In genomic region chr19:43662487-43662886, GRCh38 we compare ENCODE assay signal across 9 cellular contexts. TPM values are rescaled to one million over a fixed set of nuclear protein-coding genes. Genes with fewer than 3 reads are reported as not detected.
DNase-seq lines count a peak whose midpoint lies in the region; FAIRE-seq and TF ChIP-seq lines count a peak whose summit lies in the region.
"Had no signal": no experiment of that assay in that cellular context is flagged by ENCODE, and none has a peak within 500 bp of the region (broad histone marks: within the 10 kb centered on the region; RNA-seq: fewer than 3 reads in every experiment).

No MANE protein-coding gene starts in this region.

- no peak overlapping the region for H2BK15ac ChIP-seq in H1 (ENCODE audit: low read length)

- no peak overlapping the region for H4K91ac ChIP-seq in H1 (replicated peaks; ENCODE audit: insufficient read length, low read length)

- no peaks in the 10 kb centered on the region; the same call in 1 of the 2 replicates for H3K79me1 ChIP-seq in H1 (ENCODE audit: low read depth, low read length)

- no peak overlapping the region for H3K4ac ChIP-seq in H1 (replicated peaks; ENCODE audit: insufficient read length, low read depth, low read length)

- FAIRE-seq in H1 (lab: Jason Lieb, UNC), result no peak
- FAIRE-seq: colon had no signal

- no peak overlapping the region for H4K8ac ChIP-seq in H1 (ENCODE audit: extremely low read depth, insufficient read depth, low read length)

- H3K79me2 ChIP-seq in H1 (ENCODE audit: control insufficient read depth in 1 of 2, insufficient read depth in 2 of 2, low read length in 2 of 2), result no peaks in the 10 kb centered on the region

- in situ Hi-C loops in ACHN (cut with HindIII; ENCODE audit: low pct_ligation_motif_present, low pct_unique_long_range_greater_than_20kb, low sequenced_read_pairs), result no loop called here

- H2AK5ac ChIP-seq in H1 (ENCODE audit: low read depth, low read length), result no peak overlapping the region

- H4K5ac ChIP-seq in H1 (ENCODE audit: insufficient read length, low read depth, low read length), result no peak overlapping the region

- H3K27ac Mint-ChIP-seq in IgD-negative memory B cell, result peak overlapping the region in 2 of 3 donors; percentile 2 to 76
- H3K27ac Mint-ChIP-seq: stimulated activated naive CD8-positive, alpha-beta T cell treated with anti-CD3 and anti-CD28 coated beads, Interleukin-15, amount 100 ng/mL, for 72 hours had no signal

- no peak overlapping the region for H3K4me2 ChIP-seq in H1 (ENCODE audit: insufficient read depth in 1 of 2, low read depth in 2 of 2, low read length in 2 of 2)

- H3K27ac ChIP-seq in H1 (ENCODE audit: low read depth, low read length), result no peak overlapping the region

- no peaks in the 10 kb centered on the region for H3K9me3 ChIP-seq in H1 (ENCODE audit: insufficient read depth in 2 of 2, low read depth in 1 of 2, low read length in 1 of 2)

- H3K23me2 ChIP-seq in H1 (ENCODE audit: low read depth, low read length), result peaks cover 7% of the 10 kb centered on the region; the same call in 1 of the 2 replicates

- H3K4me1 Mint-ChIP-seq in IgD-negative memory B cell, result peaks cover 5 to 10% (median 5%) of the 10 kb centered on the region in 3 donors

- no peaks in the 10 kb centered on the region for H3K27me3 ChIP-seq in H1 (replicated peaks in 1 of 4; ENCODE audit: control insufficient read depth in 3 of 4, extremely low read depth in 1 of 4, insufficient read depth in 3 of 4, low read length in 3 of 4)

- H3K4me1 ChIP-seq in H1 (replicated peaks in 1 of 4; ENCODE audit: control insufficient read depth in 3 of 4, insufficient read depth in 4 of 4, low read length in 3 of 4), result peaks cover 0 to 6% (median 4%) of the 10 kb centered on the region in 4 experiments; a peak in 4 of 7 replicates

- peak; percentile 28 to 41 for TF ChIP-seq RAD21 in H1 (IDR thresholded peaks at IDR 0.05 in 1 of 2, conservative IDR thresholded peaks at IDR 0.05 in 1 of 2; ENCODE audit: low read depth in 2 of 2, low read length in 2 of 2)

- no peak overlapping the region for H3K18ac ChIP-seq in H1 (ENCODE audit: extremely low read depth, low read length)

- POLR2A ChIA-PET in H1 (lab: Charles Lee; ENCODE audit: partially characterized antibody), result interaction anchor here (0.6 to 1.5 kb wide), 4 partner anchors 20 to 295 kb away, joined by 3 read pairs; no protein-coding TSS in a partner anchor

- H3K4me3 Mint-ChIP-seq in IgD-negative memory B cell, result no peak overlapping the region
- H3K4me3 Mint-ChIP-seq: stimulated activated naive CD8-positive, alpha-beta T cell treated with anti-CD3 and anti-CD28 coated beads, Interleukin-15, amount 100 ng/mL, for 72 hours had no signal

- H3K14ac ChIP-seq in H1 (ENCODE audit: insufficient read length), result no peak overlapping the region

- H3K27me3 Mint-ChIP-seq in IgD-negative memory B cell, result peaks cover 6% of the 10 kb centered on the region
- H3K27me3 Mint-ChIP-seq: naive thymus-derived CD8-positive, alpha-beta T cell; stimulated activated naive CD8-positive, alpha-beta T cell treated with anti-CD3 and anti-CD28 coated beads, Interleukin-15, amount 100 ng/mL, for 72 hours had no signal

- H3K4me3 ChIP-seq in H1 (ENCODE audit: extremely low read depth in 1 of 4, insufficient read depth in 2 of 4, low read depth in 3 of 4, low read length in 4 of 4), result no peak overlapping the region

- no peak overlapping the region for H2BK5ac ChIP-seq in H1 (ENCODE audit: low read depth, low read length)

- H3K9me3 Mint-ChIP-seq in IgD-negative memory B cell, result peaks cover 3 to 7% (median 3%) of the 10 kb centered on the region in 3 donors

- no peak overlapping the region for H3K9ac ChIP-seq in H1 (replicated peaks in 1 of 4; ENCODE audit: extremely low read depth in 1 of 4, low read depth in 3 of 4, low read length in 3 of 4)

- CTCF ChIA-PET in H1 (lab: Charles Lee; ENCODE audit: partially characterized antibody), result interaction anchor here (0.5 to 3.3 kb wide), 17 partner anchors 10 to 1229 kb away, joined by 3 to 28 read pairs (median 4); no protein-coding TSS in a partner anchor

- H3K36me3 Mint-ChIP-seq in IgD-negative memory B cell, result no peaks in the 10 kb centered on the region

- no peak for TF ChIP-seq EP300 in H1 (IDR thresholded peaks at IDR 0.05; ENCODE audit: borderline replicate concordance in 1 of 2, low read depth in 2 of 2, low read length in 2 of 2)

- WGBS in H1 (ENCODE audit: extremely low coverage in 1 of 2, insufficient coverage in 1 of 2, insufficient read length in 1 of 2, insufficient replicate concordance in 2 of 2, low coverage in 1 of 2, low lambda C conversion rate in 2 of 2, missing lambda C conversion rate in 1 of 2), 2 experiments, result 89% methylated on average over 6 of the region's 6 CpGs; no CpG with 5 or more reads in 1 of the 2 experiments

- H3K56ac ChIP-seq in H1 (replicated peaks; ENCODE audit: insufficient read length, low read depth, low read length), result no peak overlapping the region

- H2AFZ ChIP-seq in H1 (ENCODE audit: low read length), result no peak overlapping the region

- TF ChIP-seq POLR2A in H1 (IDR thresholded peaks at IDR 0.05; ENCODE audit: control extremely low read depth in 1 of 2, low read depth in 2 of 2, low read length in 2 of 2), result no peak

- H3K36me3 ChIP-seq in H1 (ENCODE audit: control insufficient read depth in 2 of 4, insufficient read depth in 4 of 4, low read length in 3 of 4), result peaks cover 0 to 17% (median 10%) of the 10 kb centered on the region in 4 experiments; a peak in 7 of 8 replicates

- peak; percentile 27 to 57 (median 40) for TF ChIP-seq CTCF in H1 (IDR thresholded peaks at IDR 0.05; ENCODE audit: control extremely low read depth in 1 of 3, insufficient read depth in 1 of 3, low read depth in 1 of 3, low read length in 3 of 3)

- H2BK12ac ChIP-seq in H1 (ENCODE audit: low read depth, low read length), result no peak overlapping the region

- no peak overlapping the region for H2BK120ac ChIP-seq in H1 (replicated peaks; ENCODE audit: low read depth, low read length)

- DNase-seq in ACHN (peak; percentile 50), H1 (ENCODE audit: low read depth in 1 of 2, low spot score in 2 of 2) (peak in 1 of 2 experiments; percentile 46), NCI-H226 (no peak), SIG-M5 (lab: John Stamatoyannopoulos, UW) (no peak)
- DNase-seq in stimulated activated CD4-positive, alpha-beta T cell treated with anti-CD3 and anti-CD28 coated beads, Interleukin-4, amount 100 ng/mL, for 4 hours, result no peak
- DNase-seq: naive thymus-derived CD8-positive, alpha-beta T cell; stimulated activated naive CD8-positive, alpha-beta T cell treated with anti-CD3 and anti-CD28 coated beads, Interleukin-15, amount 100 ng/mL, for 72 hours had no signal

- H2BK20ac ChIP-seq in H1 (ENCODE audit: low read length), result no peak overlapping the region

- peaks cover 0 to 4% of the 10 kb centered on the region in 2 experiments for H4K20me1 ChIP-seq in H1 (replicated peaks in 1 of 2; ENCODE audit: control insufficient read depth in 1 of 2, insufficient read depth in 2 of 2, low read length in 2 of 2)

- H3K23ac ChIP-seq in H1 (ENCODE audit: insufficient read length), result no peak overlapping the region

RNA-seq across cellular contexts. Expression of gene PLAUR, which starts 7.5 kb away (rescaled TPM):
- polyA plus RNA-seq in IgD-negative memory B cell (1.3 TPM), H1 (2011; rRNA removed) (23.4 and 29.8 TPM in 2 replicates)
- 22.9 and 23.0 TPM in 2 replicates for total RNA-seq in H1 (2021; fragmentation: NEBNext Ultra II Directional; extraction: Animal tissue kit (Norgen Biotek cat#: 25700))
- polyA plus RNA-seq in H1 (2011; cell fraction: cytosol; rRNA removed), result 33.3 TPM
- polyA plus RNA-seq in H1 (2011; cell fraction: nucleus; rRNA removed), result 32.7 TPM
- polyA plus RNA-seq in H1 (2012, experiment 1 of 2), result 22.5 to 28.7 TPM (median 26.3 TPM) in 4 replicates
- polyA plus RNA-seq in H1 (2012, experiment 2 of 2), result 16.1 TPM
- polyA plus RNA-seq in H1 (2013, experiment 1 of 2), result 32.2 TPM
- polyA plus RNA-seq in H1 (2013, experiment 2 of 2), result 35.2 TPM
- polyA minus RNA-seq in H1 (2011; rRNA and poly(A)+ RNA removed), result 11.9 and 15.1 TPM in 2 replicates
- 8.6 TPM for polyA minus RNA-seq in H1 (2011; cell fraction: cytosol; rRNA and poly(A)+ RNA removed)
- 9.9 TPM for polyA minus RNA-seq in H1 (2011; cell fraction: nucleus; rRNA and poly(A)+ RNA removed)

RNA-seq across cellular contexts. Expression of gene CADM4, which starts 22.8 kb away (rescaled TPM):
- polyA plus RNA-seq in IgD-negative memory B cell, result not detected
- 23.1 and 25.0 TPM in 2 replicates for total RNA-seq in H1 (2021; fragmentation: NEBNext Ultra II Directional; extraction: Animal tissue kit (Norgen Biotek cat#: 25700))
- 13.5 and 20.7 TPM in 2 replicates for polyA plus RNA-seq in H1 (2011; rRNA removed)
- 13.8 TPM for polyA plus RNA-seq in H1 (2011; cell fraction: cytosol; rRNA removed)
- polyA plus RNA-seq in H1 (2011; cell fraction: nucleus; rRNA removed), result 16.9 TPM
- polyA plus RNA-seq in H1 (2012, experiment 1 of 2), result 20.2 to 29.4 TPM (median 26.6 TPM) in 4 replicates
- polyA plus RNA-seq in H1 (2012, experiment 2 of 2), result 12.6 TPM
- 33.6 TPM for polyA plus RNA-seq in H1 (2013, experiment 1 of 2)
- 39.6 TPM for polyA plus RNA-seq in H1 (2013, experiment 2 of 2)
- polyA minus RNA-seq in H1 (2011; rRNA and poly(A)+ RNA removed), result 6.4 and 8.3 TPM in 2 replicates
- polyA minus RNA-seq in H1 (2011; cell fraction: cytosol; rRNA and poly(A)+ RNA removed), result 9.4 TPM
- polyA minus RNA-seq in H1 (2011; cell fraction: nucleus; rRNA and poly(A)+ RNA removed), result 3.7 TPM
- polyA plus RNA-seq: naive thymus-derived CD8-positive, alpha-beta T cell had no signal

RNA-seq across cellular contexts. Expression of gene ZNF428, which starts 43.1 kb away (rescaled TPM):
- 15.4 TPM for polyA plus RNA-seq in IgD-negative memory B cell
- total RNA-seq in H1 (2021; fragmentation: NEBNext Ultra II Directional; extraction: Animal tissue kit (Norgen Biotek cat#: 25700)), result 16.7 and 19.5 TPM in 2 replicates
- 7.8 and 15.5 TPM in 2 replicates for polyA plus RNA-seq in H1 (2011; rRNA removed)
- polyA plus RNA-seq in H1 (2011; cell fraction: cytosol; rRNA removed), result 14.5 TPM
- 16.4 TPM for polyA plus RNA-seq in H1 (2011; cell fraction: nucleus; rRNA removed)
- 15.6 to 23.2 TPM (median 22.3 TPM) in 4 replicates for polyA plus RNA-seq in H1 (2012, experiment 1 of 2)
- polyA plus RNA-seq in H1 (2012, experiment 2 of 2), result 13.0 TPM
- polyA plus RNA-seq in H1 (2013, experiment 1 of 2), result 6.0 TPM
- 5.6 TPM for polyA plus RNA-seq in H1 (2013, experiment 2 of 2)
- 1.1 and 2.2 TPM in 2 replicates for polyA minus RNA-seq in H1 (2011; rRNA and poly(A)+ RNA removed)
- 5.4 TPM for polyA minus RNA-seq in H1 (2011; cell fraction: cytosol; rRNA and poly(A)+ RNA removed)
- polyA minus RNA-seq in H1 (2011; cell fraction: nucleus; rRNA and poly(A)+ RNA removed), result 6.6 TPM

RNA-seq across cellular contexts. Expression of gene SRRM5, which starts 50.6 kb away (rescaled TPM):
- not detected for polyA plus RNA-seq in IgD-negative memory B cell
- total RNA-seq in H1 (2021; fragmentation: NEBNext Ultra II Directional; extraction: Animal tissue kit (Norgen Biotek cat#: 25700)), result 0.11 and 0.25 TPM in 2 replicates
- polyA plus RNA-seq in H1 (2011; rRNA removed), result 0.06 and 0.16 TPM in 2 replicates
- polyA plus RNA-seq in H1 (2011; cell fraction: cytosol; rRNA removed), result 0.25 TPM
- 0.51 TPM for polyA plus RNA-seq in H1 (2011; cell fraction: nucleus; rRNA removed)
- polyA plus RNA-seq in H1 (2012, experiment 1 of 2), result 0.28 to 0.32 TPM (median 0.29 TPM) in 4 replicates
- 0.07 TPM for polyA plus RNA-seq in H1 (2012, experiment 2 of 2)
- polyA plus RNA-seq in H1 (2013, experiment 1 of 2), result 0.22 TPM
- polyA plus RNA-seq in H1 (2013, experiment 2 of 2), result 0.24 TPM
- 0.07 and 0.28 TPM in 2 replicates for polyA minus RNA-seq in H1 (2011; rRNA and poly(A)+ RNA removed)
- polyA minus RNA-seq in H1 (2011; cell fraction: cytosol; rRNA and poly(A)+ RNA removed), result not detected
- not detected for polyA minus RNA-seq in H1 (2011; cell fraction: nucleus; rRNA and poly(A)+ RNA removed)

RNA-seq across cellular contexts. Expression of gene IRGC, which starts 53.4 kb away (rescaled TPM):
- polyA plus RNA-seq in IgD-negative memory B cell (not detected), H1 (2011; rRNA removed) (not detected in 2 replicates)
- not detected in 2 replicates for total RNA-seq in H1 (2021; fragmentation: NEBNext Ultra II Directional; extraction: Animal tissue kit (Norgen Biotek cat#: 25700))
- not detected for polyA plus RNA-seq in H1 (2011; cell fraction: cytosol; rRNA removed)
- polyA plus RNA-seq in H1 (2011; cell fraction: nucleus; rRNA removed), result not detected
- not detected in 4 replicates for polyA plus RNA-seq in H1 (2012, experiment 1 of 2)
- not detected for polyA plus RNA-seq in H1 (2012, experiment 2 of 2)
- not detected for polyA plus RNA-seq in H1 (2013, experiment 1 of 2)
- polyA plus RNA-seq in H1 (2013, experiment 2 of 2), result 0.06 TPM
- not detected in 2 replicates for polyA minus RNA-seq in H1 (2011; rRNA and poly(A)+ RNA removed)
- not detected for polyA minus RNA-seq in H1 (2011; cell fraction: cytosol; rRNA and poly(A)+ RNA removed)
- not detected for polyA minus RNA-seq in H1 (2011; cell fraction: nucleus; rRNA and poly(A)+ RNA removed)
- total RNA-seq: naive thymus-derived CD8-positive, alpha-beta T cell had no signal
- polyA plus RNA-seq: naive thymus-derived CD8-positive, alpha-beta T cell had no signal

Comparison
In these comparisons a context has a peak if more than half of its experiments do, and no peak if none do; other contexts are left out.
1. RNA of gene CADM4, which starts 22.8 kb away (polyA plus RNA-seq): 12.6 to 39.6 TPM in H1; not detected in IgD-negative memory B cell (single experiment); every median in the first group is over 10 times any median in the second.